ENCODE assay signal across 8 cellular contexts in the genomic region with DNA sequence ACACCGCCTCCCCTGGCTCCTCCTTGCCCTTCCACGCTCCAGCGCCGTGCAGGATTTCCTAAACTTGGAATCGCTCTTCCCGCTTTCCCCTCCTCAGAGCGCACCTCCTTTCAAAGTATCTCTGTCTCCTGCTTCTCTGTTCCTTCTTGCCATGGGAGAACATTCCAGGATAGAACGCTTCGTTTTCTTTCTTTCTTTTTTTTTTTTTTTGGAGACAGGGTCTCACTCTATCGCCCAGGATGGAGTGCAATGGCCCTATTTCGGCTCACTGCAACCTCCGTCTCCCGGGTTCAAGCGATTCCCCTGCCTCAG. TPM values are rescaled to one million over a fixed set of nuclear protein-coding genes. Genes with fewer than 3 reads are reported as not detected.
DNase-seq lines count a peak whose midpoint lies in the region; ATAC-seq, FAIRE-seq and TF ChIP-seq lines count a peak whose summit lies in the region.

No MANE protein-coding gene starts in this region.

- H3K79me2 ChIP-seq in SU-DHL-6 (ENCODE audit: insufficient read depth, low read length), result peaks cover 44% of the 10 kb centered on the region

- H3F3A ChIP-seq in SU-DHL-6 (ENCODE audit: insufficient read depth), result no peaks in the 10 kb centered on the region

- H3K9me3 ChIP-seq in SU-DHL-6 (ENCODE audit: insufficient read depth, low read length), result no peaks in the 10 kb centered on the region
- H3K9me3 ChIP-seq in psoas muscle, result no peaks in the 10 kb centered on the region

- no peaks in the 10 kb centered on the region for H4K20me1 ChIP-seq in SU-DHL-6 (ENCODE audit: low read depth, low read length)

- no peak for ATAC-seq in psoas muscle
- no peak for ATAC-seq in HG03095 (IDR thresholded peaks at IDR 0.05; ENCODE audit: unreplicated experiment)
- ATAC-seq in left lobe of liver, result no peak
- no peak for ATAC-seq in HG03196 (IDR thresholded peaks at IDR 0.05; ENCODE audit: unreplicated experiment)

- DNase-seq in fibroblast of mammary gland (ENCODE audit: low read depth), result no peak
- DNase-seq in psoas muscle, result no peak
- DNase-seq in H54 (ENCODE audit: insufficient read length, low spot score), result no peak
- DNase-seq in left lobe of liver (ENCODE audit: low spot score), result no peak

- H3K9me2 ChIP-seq in SU-DHL-6 (replicated peaks; ENCODE audit: insufficient read depth, low read length), result no peaks in the 10 kb centered on the region

- H3K27me3 ChIP-seq in SU-DHL-6 (ENCODE audit: low read length) (no peaks in the 10 kb centered on the region), psoas muscle (ENCODE audit: insufficient read depth in 3 of 3, low read length in 2 of 3) (no peaks in the 10 kb centered on the region)

- H3K4me3 ChIP-seq in GM08714 (ENCODE audit: low read length), result peak overlapping the region; percentile 82
- peak overlapping the region; percentile 79 for H3K4me3 ChIP-seq in SU-DHL-6 (ENCODE audit: insufficient read depth, low read length, poor library complexity, severe bottlenecking)
- H3K4me3 ChIP-seq in fibroblast of mammary gland (ENCODE audit: control insufficient read depth, low read depth, low read length), result peak overlapping the region; percentile 60
- peak overlapping the region; percentile 100 for H3K4me3 ChIP-seq in psoas muscle

- no peak for FAIRE-seq in H54 (lab: Jason Lieb, UNC)

- intact Hi-C loops in psoas muscle (cut with DNase I), result loop anchor here in 1 of 2 donors (10.0 kb wide), 1 partner anchor 58 kb away; no protein-coding TSS in a partner anchor

- no peak for TF ChIP-seq POLR2A in H54 (IDR thresholded peaks at IDR 0.05; ENCODE audit: low read depth, low read length)

- peaks cover 16% of the 10 kb centered on the region for H3K4me1 ChIP-seq in psoas muscle

- peak overlapping the region; percentile 94 for H3K4me2 ChIP-seq in SU-DHL-6 (ENCODE audit: low read depth, low read length, poor library complexity, severe bottlenecking)

- peak overlapping the region; percentile 80 for H3K9ac ChIP-seq in SU-DHL-6 (ENCODE audit: low read length)

- H2AFZ ChIP-seq in SU-DHL-6 (ENCODE audit: low read depth, low read length, severe bottlenecking), result peak overlapping the region; percentile 96

- no peak for TF ChIP-seq CTCF in SU-DHL-6 (IDR thresholded peaks at IDR 0.05; ENCODE audit: insufficient read depth, low read length, poor library complexity, severe bottlenecking)
- no peak for TF ChIP-seq CTCF in fibroblast of mammary gland (conservative IDR thresholded peaks at IDR 0.05; ENCODE audit: control insufficient read depth, insufficient read depth, low read depth, low read length)
- TF ChIP-seq CTCF in psoas muscle (IDR thresholded peaks at IDR 0.05), result no peak

- H3K36me3 ChIP-seq in SU-DHL-6 (ENCODE audit: low read length) (no peaks in the 10 kb centered on the region), psoas muscle (ENCODE audit: insufficient read depth in 1 of 2, low read depth in 1 of 2) (peaks cover 0 to 8% of the 10 kb centered on the region in 2 donors)

- H3K27ac ChIP-seq in SU-DHL-6 (ENCODE audit: low read depth, low read length), result 0 out of 2 replicates have a peak overlapping the region, but pooled peaks have one; percentile 24
- peak overlapping the region; percentile 97 for H3K27ac ChIP-seq in psoas muscle

- WGBS in psoas muscle, 3 donors, result 14 to 21% (median 20%) methylated on average over 14 of the region's 14 CpGs

RNA-seq across cellular contexts. Expression of a gene that starts 0.6 kb away (rescaled TPM):
- total RNA-seq in psoas muscle (10 to 100 TPM; 12.2 to 67.2 (median 31.1) TPM), left lobe of liver (5.2 TPM)
- polyA plus RNA-seq in psoas muscle, result 1 to 10 TPM; 3.9 to 6.3 (median 5.4) TPM
